In the genomic region with DNA sequence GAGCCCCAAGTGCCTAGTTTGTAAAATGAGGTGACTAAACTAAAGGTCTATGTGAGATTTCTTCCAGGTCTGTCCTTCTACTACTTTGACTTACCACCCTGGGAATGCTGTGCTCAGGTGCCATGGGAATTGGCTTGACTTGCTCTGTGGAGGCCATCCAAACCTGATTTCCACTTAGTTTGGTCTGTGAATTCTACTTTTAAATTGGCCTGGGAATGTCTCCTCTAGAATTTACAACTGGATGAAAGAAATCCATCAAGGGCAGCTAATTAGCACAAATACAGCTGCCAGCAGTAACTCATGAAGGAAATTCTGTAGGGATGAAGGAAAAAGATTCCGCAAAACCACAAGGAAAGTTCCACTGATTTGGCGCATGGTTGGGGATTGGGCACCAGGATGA, we compare ENCODE assay signal across 16 cellular contexts. TPM values are rescaled to one million over a fixed set of nuclear protein-coding genes. Genes with fewer than 3 reads are reported as not detected.
DNase-seq lines count a peak whose midpoint lies in the region; ATAC-seq and TF ChIP-seq lines count a peak whose summit lies in the region.
"Had no signal": no experiment of that assay in that cellular context is flagged by ENCODE, and none has a peak within 500 bp of the region (broad histone marks: within the 10 kb centered on the region; RNA-seq: fewer than 3 reads in every experiment).

No MANE protein-coding gene starts in this region.

- 92 to 94% methylated on average over 2 of the region's 2 CpGs for WGBS in transverse colon (ENCODE audit: low coverage in 1 of 2), 2 donors

- H3K9me3 ChIP-seq in vagina, result no peaks in the 10 kb centered on the region
- no peaks in the 10 kb centered on the region for H3K9me3 ChIP-seq in transverse colon

- peak; percentile 51 for DNase-seq in AG10803 (ENCODE audit: low read depth)
- DNase-seq in globus pallidus (ENCODE audit: low spot score), result peak; percentile 7
- no peak for DNase-seq in vagina (ENCODE audit: extremely low spot score in 2 of 2)
- no peak for DNase-seq in transverse colon
- DNase-seq: AML-193; C1 segment of cervical spinal cord; Calu3; CD4-positive, alpha-beta memory T cell; COR-L47; DMS53; DMS79 treated with DMSO at 0.1 percent for 48 hours; GM23248; H7 had no signal

- intact Hi-C loops in vagina (cut with DNase I) (no loop called here), transverse colon (cut with DNase I; ENCODE audit: low total_unique reads) (no loop called here)

- TF ChIP-seq EP300 in transverse colon (IDR thresholded peaks at IDR 0.05; ENCODE audit: low read depth), result no peak

- no peak for TF ChIP-seq CTCF in AG10803 (conservative IDR thresholded peaks at IDR 0.05; ENCODE audit: low read length)
- no peak for TF ChIP-seq CTCF in KMS-11 (conservative IDR thresholded peaks at IDR 0.05; ENCODE audit: low read depth, low read length)
- no peak for TF ChIP-seq CTCF in vagina (IDR thresholded peaks at IDR 0.05)
- TF ChIP-seq CTCF in transverse colon (IDR thresholded peaks at IDR 0.05), result no peak

- no peaks in the 10 kb centered on the region for H3K79me2 ChIP-seq in KMS-11 (ENCODE audit: insufficient read depth, low read depth)

- peak overlapping the region; percentile 85 for H3K27ac ChIP-seq in KMS-11
- H3K27ac ChIP-seq in vagina, result no peak overlapping the region
- no peak overlapping the region for H3K27ac ChIP-seq in transverse colon
- H3K27ac ChIP-seq: GM23248 had no signal

- ATAC-seq in HG02840 (IDR thresholded peaks at IDR 0.05; ENCODE audit: low FRiP score, unreplicated experiment), result no peak
- ATAC-seq in GM19397 (IDR thresholded peaks at IDR 0.05; ENCODE audit: unreplicated experiment), result no peak

- H3K4me2 ChIP-seq in KMS-11, result peak overlapping the region; percentile 87; the same call in 1 of the 2 replicates

- no peak overlapping the region for H3K4me3 ChIP-seq in AG10803 (ENCODE audit: low read length)
- H3K4me3 ChIP-seq in KMS-11 (IDR thresholded peaks at IDR 0.05; ENCODE audit: insufficient read depth, low read depth, low read length), result no peak overlapping the region
- no peak overlapping the region for H3K4me3 ChIP-seq in vagina
- no peak overlapping the region for H3K4me3 ChIP-seq in transverse colon
- H3K4me3 ChIP-seq: GM23248 had no signal

- H4K20me1 ChIP-seq in KMS-11 (ENCODE audit: insufficient read depth), result no peaks in the 10 kb centered on the region

- TF ChIP-seq POLR2A in vagina (IDR thresholded peaks at IDR 0.05) (no peak), transverse colon (IDR thresholded peaks at IDR 0.05) (no peak)

- H2AFZ ChIP-seq in KMS-11 (ENCODE audit: low read depth), result peak overlapping the region; percentile 2; the same call in 1 of the 2 replicates
- H2AFZ ChIP-seq: GM23248 had no signal

- H3K4me1 ChIP-seq in KMS-11 (ENCODE audit: low read depth, poor library complexity, severe bottlenecking) (peaks cover 100% of the 10 kb centered on the region), vagina (peaks cover 14% of the 10 kb centered on the region), transverse colon (peaks cover 0 to 6% (median 0%) of the 10 kb centered on the region in 4 donors)

- no peaks in the 10 kb centered on the region for H3K36me3 ChIP-seq in KMS-11 (ENCODE audit: insufficient read depth)
- H3K36me3 ChIP-seq in vagina, result no peaks in the 10 kb centered on the region
- H3K36me3 ChIP-seq in transverse colon, result no peaks in the 10 kb centered on the region

- H3K27me3 ChIP-seq in KMS-11 (ENCODE audit: insufficient read depth, low read depth), result no peaks in the 10 kb centered on the region
- no peaks in the 10 kb centered on the region for H3K27me3 ChIP-seq in vagina
- no peaks in the 10 kb centered on the region for H3K27me3 ChIP-seq in transverse colon

- in situ Hi-C loops in transverse colon (cut with MboI; ENCODE audit: low pct_ligation_motif_present in 1 of 4, low pct_unique_long_range_greater_than_20kb in 1 of 4, low sequenced_read_pairs in 3 of 4), result no loop called here

- no peak overlapping the region for H3K9ac ChIP-seq in KMS-11
- H3K9ac ChIP-seq: GM23248 had no signal

RNA-seq across cellular contexts. Expression of gene FRMD6, which starts 31.7 kb away (rescaled TPM):
- total RNA-seq in vagina (114 TPM), transverse colon (10 to 100 TPM in 3 of 4 donors, 1 to 10 TPM in 1; 8.4 to 21.7 (median 11.7) TPM)

Comparison
In these comparisons a context has a peak if more than half of its experiments do, and no peak if none do; other contexts are left out.
1. DNase-seq: peak in AG10803 (single experiment) and globus pallidus (single experiment); none in vagina (0 of 2) and transverse colon (single experiment).